8 cellular contexts compared by ENCODE assay signal in the genomic region with DNA sequence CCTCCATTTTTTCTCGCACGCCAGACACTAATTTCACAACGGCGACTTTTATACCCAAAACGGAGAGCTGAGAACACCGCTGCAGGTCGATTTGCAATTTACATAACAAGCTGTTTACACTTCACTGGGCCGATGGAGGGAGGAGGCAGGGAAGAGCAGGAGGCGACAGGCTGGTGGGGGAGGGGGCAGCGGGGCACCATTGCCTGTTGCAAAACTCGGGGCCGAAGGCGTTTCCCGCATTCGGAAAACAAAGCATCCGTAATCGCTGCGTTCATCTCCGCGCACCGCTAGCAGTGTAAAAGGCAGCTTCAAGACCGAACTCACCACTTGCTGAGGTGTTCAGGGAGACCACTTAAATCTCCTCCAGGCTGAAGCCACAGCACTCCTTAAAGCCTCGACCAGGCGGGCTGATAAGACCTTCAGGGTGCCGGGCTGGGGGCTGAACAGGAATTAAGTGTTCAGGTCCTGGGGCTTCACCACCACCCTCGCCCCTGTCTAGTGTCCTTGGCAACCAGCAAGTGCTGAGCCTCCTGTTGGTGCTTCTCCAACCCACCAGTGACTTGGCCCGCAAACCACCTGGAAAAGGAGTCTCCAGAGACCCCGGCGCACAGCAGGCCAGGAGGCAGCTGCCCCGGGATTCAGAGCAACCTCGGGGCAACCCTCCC. TPM values are rescaled to one million over a fixed set of nuclear protein-coding genes. Genes with fewer than 3 reads are reported as not detected.
DNase-seq lines count a peak whose midpoint lies in the region; ATAC-seq, FAIRE-seq and TF ChIP-seq lines count a peak whose summit lies in the region.

No MANE protein-coding gene starts in this region.

- H3K9me3 ChIP-seq in ES-I3 (ENCODE audit: control insufficient read depth, insufficient read depth, low read length) (no peaks in the 10 kb centered on the region), small intestine (ENCODE audit: control insufficient read depth, low read depth) (no peaks in the 10 kb centered on the region)

- H3K27ac Mint-ChIP-seq in nephron progenitor cell: peak overlapping the region; percentile 95

- H3K27me3 ChIP-seq in small intestine (ENCODE audit: control insufficient read depth in 2 of 2, insufficient read depth in 2 of 2, low read length in 2 of 2): peaks cover 20 to 57% of the 10 kb centered on the region in 2 donors

- ATAC-seq in GM21367 (IDR thresholded peaks at IDR 0.05; ENCODE audit: unreplicated experiment) (no peak), HG03378 (IDR thresholded peaks at IDR 0.05; ENCODE audit: unreplicated experiment) (no peak)

- WGBS in small intestine, 3 donors: 3 to 13% (median 6%) methylated on average over 31 of the region's 31 CpGs

- H3K4me1 ChIP-seq in ES-I3 (ENCODE audit: insufficient read depth, low read length) (peaks cover 10% of the 10 kb centered on the region; the same call in 1 of the 2 replicates), small intestine (ENCODE audit: control insufficient read depth in 2 of 2, insufficient read depth in 1 of 2, low read depth in 1 of 2, low read length in 1 of 2) (peaks cover 0 to 7% of the 10 kb centered on the region in 2 donors)

- peak overlapping the region; percentile 48; the same call in 1 of the 2 replicates for H3K9ac ChIP-seq in ES-I3 (ENCODE audit: low read depth, low read length)

- peaks cover 10% of the 10 kb centered on the region for H3K36me3 Mint-ChIP-seq in nephron progenitor cell (ENCODE audit: low read depth)

- no peak overlapping the region for H3K4me3 ChIP-seq in astrocyte of the spinal cord (ENCODE audit: low read depth, low read length)
- no peak overlapping the region for H3K4me3 ChIP-seq in small intestine (ENCODE audit: low read depth in 1 of 2, low read length in 2 of 2)

- no peaks in the 10 kb centered on the region for H3K9me3 Mint-ChIP-seq in nephron progenitor cell

- H3K4me1 Mint-ChIP-seq in nephron progenitor cell: peaks cover 54% of the 10 kb centered on the region

- H3K27ac ChIP-seq in small intestine (ENCODE audit: low read depth in 1 of 2, low read length in 1 of 2): no peak overlapping the region

- in situ Hi-C loops in astrocyte of the spinal cord (cut with HindIII; ENCODE audit: low sequenced_read_pairs): no loop called here

- no peak for FAIRE-seq in small intestine (lab: Jason Lieb, UNC)

- no peaks in the 10 kb centered on the region for H3K36me3 ChIP-seq in ES-I3 (ENCODE audit: insufficient read depth, low read length)
- H3K36me3 ChIP-seq in small intestine (ENCODE audit: control insufficient read depth in 2 of 2, insufficient read depth in 2 of 2, low read length in 2 of 2): no peaks in the 10 kb centered on the region

- H3K4me3 Mint-ChIP-seq in nephron progenitor cell: peak overlapping the region; percentile 93

- peaks cover 68% of the 10 kb centered on the region for H3K27me3 Mint-ChIP-seq in nephron progenitor cell (ENCODE audit: low read depth, poor library complexity)

- TF ChIP-seq CTCF in astrocyte of the spinal cord (IDR thresholded peaks at IDR 0.05; ENCODE audit: low read depth, low read length) (no peak), nephron progenitor cell (IDR thresholded peaks at IDR 0.05) (no peak)

- DNase-seq in NCI-H1048 (lab: John Stamatoyannopoulos, UW) (peak; percentile 76), astrocyte of the spinal cord (ENCODE audit: low read depth, low spot score) (peak; percentile 18), nephron progenitor cell (peak; percentile 68), NCI-H1930 (lab: John Stamatoyannopoulos, UW) (no peak), small intestine (no peak)

RNA-seq across cellular contexts. Expression of a gene that starts 2.0 kb away (rescaled TPM):
- polyA plus RNA-seq in small intestine: 1 to 10 TPM in 1 of 3 donors, under 1 TPM in 1, not detected in 1; 0.27 to 3.1 TPM

Comparison
In these comparisons a context has a peak if more than half of its experiments do, and no peak if none do; other contexts are left out.
1. DNase-seq: peak in NCI-H1048 (single experiment), astrocyte of the spinal cord (single experiment) and nephron progenitor cell (single experiment); none in NCI-H1930 (0 of 2) and small intestine (single experiment).